Comparison of ENCODE assay signal across 8 cellular contexts in genomic region chr6:122322824-122323223, GRCh38.
DNase-seq lines count a peak whose midpoint lies in the region; ATAC-seq and TF ChIP-seq lines count a peak whose summit lies in the region.

No MANE protein-coding gene starts in this region.

- TF ChIP-seq CTCF in AG10803 (conservative IDR thresholded peaks at IDR 0.05; ENCODE audit: low read length) = no peak
- TF ChIP-seq CTCF in foreskin fibroblast (IDR thresholded peaks at IDR 0.05; ENCODE audit: low read depth, low read length) = no peak
- TF ChIP-seq CTCF in stomach (IDR thresholded peaks at IDR 0.05) = no peak
- TF ChIP-seq CTCF in GM10248 (IDR thresholded peaks at IDR 0.05; ENCODE audit: control extremely low read depth, extremely low read depth, low read depth, missing control alignments) = no peak

- H3K4me3 ChIP-seq in AG10803 (ENCODE audit: low read length) = peak overlapping the region; percentile 49
- peak overlapping the region; percentile 42 to 52 for H3K4me3 ChIP-seq in foreskin fibroblast (ENCODE audit: low read depth in 1 of 2, low read length in 2 of 2)
- peak overlapping the region; percentile 21 to 44 (median 34) for H3K4me3 ChIP-seq in stomach
- H3K4me3 ChIP-seq in mesendoderm (ENCODE audit: low read length) = no peak overlapping the region

- H3K79me2 ChIP-seq in mesendoderm (ENCODE audit: control insufficient read depth, insufficient read depth, low read length) = no peaks in the 10 kb centered on the region

- no peak overlapping the region for H3K9ac ChIP-seq in mesendoderm (ENCODE audit: low read length)

- H3K23ac ChIP-seq in mesendoderm (ENCODE audit: low read length) = no peak overlapping the region

- H2BK5ac ChIP-seq in mesendoderm (ENCODE audit: low read length) = no peak overlapping the region

- H2BK120ac ChIP-seq in mesendoderm (ENCODE audit: low read depth, low read length) = no peak overlapping the region

- H3K18ac ChIP-seq in mesendoderm (ENCODE audit: low read length) = no peak overlapping the region

- H3K4me1 ChIP-seq in stomach (peaks cover 0 to 10% (median 4%) of the 10 kb centered on the region in 4 donors), mesendoderm (ENCODE audit: control insufficient read depth, low read depth, low read length) (no peaks in the 10 kb centered on the region)

- intact Hi-C loops in stomach (cut with DNase I; ENCODE audit: low total_unique reads) = no loop called here

- no peak overlapping the region for H4K5ac ChIP-seq in mesendoderm (ENCODE audit: low read length)

- H2AK5ac ChIP-seq in mesendoderm (ENCODE audit: low read length) = no peak overlapping the region

- H3K4me2 ChIP-seq in mesendoderm (ENCODE audit: low read length) = no peak overlapping the region

- H3K4ac ChIP-seq in mesendoderm (ENCODE audit: low read depth, low read length) = no peak overlapping the region

- H3K79me1 ChIP-seq in mesendoderm (ENCODE audit: low read length) = no peaks in the 10 kb centered on the region

- no peaks in the 10 kb centered on the region for H3K36me3 ChIP-seq in stomach
- no peaks in the 10 kb centered on the region for H3K36me3 ChIP-seq in mesendoderm (ENCODE audit: control insufficient read depth, insufficient read depth, low read length)

- no peaks in the 10 kb centered on the region for H3K9me3 ChIP-seq in stomach

- H2BK15ac ChIP-seq in mesendoderm (replicated peaks; ENCODE audit: low read depth) = no peak overlapping the region

- ATAC-seq in SK-N-SH treated with all-trans-retinoic acid at 6 μM for 48 hours (peak; percentile 70), GM19452 (IDR thresholded peaks at IDR 0.05; ENCODE audit: unreplicated experiment) (no peak)

- WGBS in stomach, 5 donors = 6 to 11% (median 7%) methylated on average over 3 of the region's 3 CpGs
- WGBS in mesendoderm (ENCODE audit: extremely low coverage, insufficient coverage, low lambda C conversion rate) = no CpG with 5 or more reads among the region's 3 CpGs

- no peak for TF ChIP-seq POLR2A in stomach (IDR thresholded peaks at IDR 0.05)

- H3K27me3 ChIP-seq in stomach (no peaks in the 10 kb centered on the region), mesendoderm (ENCODE audit: insufficient read depth, low read length, poor library complexity) (no peaks in the 10 kb centered on the region)

- CTCF ChIA-PET in HEK293T (lab: Yijun Ruan, JAX) (interaction anchor here (0.6 to 1.0 kb wide), 2 partner anchors 19 to 32 kb away, joined by 3 read pairs; no protein-coding TSS in a partner anchor), GM10248 (lab: Yijun Ruan, JAX) (no interaction called here)

- H3K27ac ChIP-seq in stomach = no peak overlapping the region
- no peak overlapping the region for H3K27ac ChIP-seq in mesendoderm (ENCODE audit: low read depth, low read length)

- TF ChIP-seq EP300 in stomach (IDR thresholded peaks at IDR 0.05) = no peak

- DNase-seq in AG10803 (ENCODE audit: low read depth) = peak; percentile 17
- DNase-seq in HEK293T (ENCODE audit: extremely low spot score) = no peak
- DNase-seq in foreskin fibroblast = peak; percentile 16 to 60
- no peak for DNase-seq in stomach
- DNase-seq in mesendoderm = no peak
- DNase-seq in GM10248 (ENCODE audit: extremely low spot score) = no peak

- no peak overlapping the region for H3K56ac ChIP-seq in mesendoderm (ENCODE audit: low read length)

- POLR2A ChIA-PET in HEK293T (lab: Yijun Ruan, JAX) = no interaction called here
- POLR2A ChIA-PET in GM10248 (lab: Yijun Ruan, JAX) = no interaction called here

- no peak overlapping the region for H4K8ac ChIP-seq in mesendoderm (ENCODE audit: low read depth, low read length)

TF ChIP-seq in HEK293T, 16 proteins besides CTCF, POLR2A, EP300 and RAD21:
- TF ChIP-seq SP1 (IDR thresholded peaks at IDR 0.05) = no peak
- no peak for TF ChIP-seq TARDBP (IDR thresholded peaks at IDR 0.05)
- TF ChIP-seq PKNOX1 (IDR thresholded peaks at IDR 0.05) = peak; percentile 56
- no peak for TF ChIP-seq LEF1 (IDR thresholded peaks at IDR 0.05; ENCODE audit: borderline replicate concordance)
TF ChIP-seq in HEK293T: peak in this region for 1.

TF ChIP-seq in SK-N-SH treated with all-trans-retinoic acid at 6 μM for 48 hours, 23 proteins besides CTCF, POLR2A, EP300 and RAD21 (continues in another document):
- no peak for TF ChIP-seq PPARA (CRISPR knock-in tag; IDR thresholded peaks at IDR 0.05; ENCODE audit: borderline replicate concordance)
- TF ChIP-seq TSHZ2 (CRISPR knock-in tag; IDR thresholded peaks at IDR 0.05) = 0 out of 2 replicates have a peak, but pooled peaks have one; percentile 15
- no peak for TF ChIP-seq PATZ1 (CRISPR knock-in tag; IDR thresholded peaks at IDR 0.05; ENCODE audit: borderline replicate concordance)
- no peak for TF ChIP-seq SNAI2 (CRISPR knock-in tag; IDR thresholded peaks at IDR 0.05)
- TF ChIP-seq RARB (CRISPR knock-in tag; IDR thresholded peaks at IDR 0.05) = no peak
- no peak for TF ChIP-seq ARNTL (CRISPR knock-in tag; IDR thresholded peaks at IDR 0.05; ENCODE audit: borderline replicate concordance, low read depth)
- TF ChIP-seq CSRNP3 (CRISPR knock-in tag; IDR thresholded peaks at IDR 0.05) = no peak
- TF ChIP-seq TOX (CRISPR knock-in tag; IDR thresholded peaks at IDR 0.05; ENCODE audit: borderline replicate concordance) = peak; percentile 71
- no peak for TF ChIP-seq ZNF8 (CRISPR knock-in tag; IDR thresholded peaks at IDR 0.05)
- TF ChIP-seq BACH2 (CRISPR knock-in tag; IDR thresholded peaks at IDR 0.05; ENCODE audit: borderline replicate concordance) = no peak
- TF ChIP-seq ESRRG (CRISPR knock-in tag; IDR thresholded peaks at IDR 0.05) = no peak
- no peak for TF ChIP-seq ZNF70 (CRISPR knock-in tag; IDR thresholded peaks at IDR 0.05)
- no peak for TF ChIP-seq POU6F1 (CRISPR knock-in tag; IDR thresholded peaks at IDR 0.05; ENCODE audit: borderline replicate concordance, low read depth)
- no peak for TF ChIP-seq CSDC2 (CRISPR knock-in tag; IDR thresholded peaks at IDR 0.05)
- TF ChIP-seq ISL1 (CRISPR knock-in tag; IDR thresholded peaks at IDR 0.05) = peak; percentile 84

Comparison
In these comparisons a context has a peak if more than half of its experiments do, and no peak if none do; other contexts are left out.
1. DNase-seq: peak in AG10803 (single experiment) and foreskin fibroblast (2 of 2); none in HEK293T (single experiment), stomach (single experiment), mesendoderm (single experiment) and GM10248 (single experiment).